In the genomic region with DNA sequence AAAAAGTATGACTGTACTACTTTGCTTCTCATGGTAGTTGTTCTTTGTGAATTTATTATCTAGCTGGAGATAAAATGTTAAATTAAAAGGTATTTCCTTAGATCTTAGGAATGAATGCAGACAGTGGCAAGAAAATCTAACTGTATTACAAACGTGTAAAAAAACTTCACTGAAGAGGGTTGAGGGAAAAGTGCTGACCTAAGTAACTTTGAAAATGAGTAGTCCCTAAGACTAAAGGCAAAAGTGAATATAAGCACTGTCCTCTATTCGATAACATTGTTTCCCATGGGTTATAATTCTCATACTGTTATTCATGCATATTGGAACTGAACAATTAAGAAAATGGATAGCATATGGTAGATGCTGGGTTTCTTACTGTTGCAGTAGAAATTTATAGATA, we compare ENCODE assay signal across 3 cellular contexts.
TF ChIP-seq lines count a peak whose summit lies in the region.

No MANE protein-coding gene starts in this region.

TF ChIP-seq in HepG2, 621 proteins besides CTCF, POLR2A, EP300 and RAD21:
- peak; percentile 89 for TF ChIP-seq MAFF (IDR thresholded peaks at IDR 0.05; ENCODE audit: low read depth, low read length)
- TF ChIP-seq MAFK (conservative IDR thresholded peaks at IDR 0.05 in 1 of 2, IDR thresholded peaks at IDR 0.05 in 1 of 2; ENCODE audit: low read length in 2 of 2): peak; percentile 90 to 95
- TF ChIP-seq, protein P1, sequence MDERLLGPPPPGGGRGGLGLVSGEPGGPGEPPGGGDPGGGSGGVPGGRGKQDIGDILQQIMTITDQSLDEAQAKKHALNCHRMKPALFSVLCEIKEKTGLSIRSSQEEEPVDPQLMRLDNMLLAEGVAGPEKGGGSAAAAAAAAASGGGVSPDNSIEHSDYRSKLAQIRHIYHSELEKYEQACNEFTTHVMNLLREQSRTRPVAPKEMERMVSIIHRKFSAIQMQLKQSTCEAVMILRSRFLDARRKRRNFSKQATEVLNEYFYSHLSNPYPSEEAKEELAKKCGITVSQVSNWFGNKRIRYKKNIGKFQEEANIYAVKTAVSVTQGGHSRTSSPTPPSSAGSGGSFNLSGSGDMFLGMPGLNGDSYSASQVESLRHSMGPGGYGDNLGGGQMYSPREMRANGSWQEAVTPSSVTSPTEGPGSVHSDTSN (CRISPR knock-in tag; IDR thresholded peaks at IDR 0.05): no peak

TF ChIP-seq in H1, 55 proteins besides CTCF, POLR2A, EP300 and RAD21:
- TF ChIP-seq EGR1 (IDR thresholded peaks at IDR 0.05; ENCODE audit: borderline replicate concordance, low read depth, low read length): no peak
- TF ChIP-seq MAFK (IDR thresholded peaks at IDR 0.05; ENCODE audit: low read depth, low read length): peak; percentile 49; the same call in 1 of the 2 replicates

TF ChIP-seq in SK-N-SH, 30 proteins besides CTCF, POLR2A, EP300 and RAD21:
- TF ChIP-seq FOSL2 (IDR thresholded peaks at IDR 0.05; ENCODE audit: borderline replicate concordance, low read depth) (no peak), NFIC (IDR thresholded peaks at IDR 0.05; ENCODE audit: borderline replicate concordance) (no peak), MEF2A (IDR thresholded peaks at IDR 0.05; ENCODE audit: borderline replicate concordance, low read depth) (no peak), TCF12 (IDR thresholded peaks at IDR 0.05) (no peak), EZH2phosphoT487 (IDR thresholded peaks at IDR 0.05; ENCODE audit: borderline replicate concordance, low read depth) (no peak), SIN3A (IDR thresholded peaks at IDR 0.05; ENCODE audit: borderline replicate concordance, low read depth, low read length) (no peak), POLR2AphosphoS5 (IDR thresholded peaks at IDR 0.05; ENCODE audit: low read depth, low read length) (no peak), GABPA (IDR thresholded peaks at IDR 0.05; ENCODE audit: low read depth) (no peak), GATA2 (CRISPR knock-in tag; IDR thresholded peaks at IDR 0.05) (no peak), TAF1 (IDR thresholded peaks at IDR 0.05; ENCODE audit: borderline replicate concordance, low read depth, low read length) (no peak), SMC3 (IDR thresholded peaks at IDR 0.05; ENCODE audit: low read depth, low read length) (no peak), YY1 (IDR thresholded peaks at IDR 0.05; ENCODE audit: low read depth) (no peak), FOXM1 (IDR thresholded peaks at IDR 0.05; ENCODE audit: low read depth) (no peak)
- TF ChIP-seq, protein P2, sequence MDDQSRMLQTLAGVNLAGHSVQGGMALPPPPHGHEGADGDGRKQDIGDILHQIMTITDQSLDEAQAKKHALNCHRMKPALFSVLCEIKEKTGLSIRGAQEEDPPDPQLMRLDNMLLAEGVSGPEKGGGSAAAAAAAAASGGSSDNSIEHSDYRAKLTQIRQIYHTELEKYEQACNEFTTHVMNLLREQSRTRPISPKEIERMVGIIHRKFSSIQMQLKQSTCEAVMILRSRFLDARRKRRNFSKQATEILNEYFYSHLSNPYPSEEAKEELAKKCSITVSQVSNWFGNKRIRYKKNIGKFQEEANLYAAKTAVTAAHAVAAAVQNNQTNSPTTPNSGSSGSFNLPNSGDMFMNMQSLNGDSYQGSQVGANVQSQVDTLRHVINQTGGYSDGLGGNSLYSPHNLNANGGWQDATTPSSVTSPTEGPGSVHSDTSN (IDR thresholded peaks at IDR 0.05): no peak
- TF ChIP-seq, protein P3, sequence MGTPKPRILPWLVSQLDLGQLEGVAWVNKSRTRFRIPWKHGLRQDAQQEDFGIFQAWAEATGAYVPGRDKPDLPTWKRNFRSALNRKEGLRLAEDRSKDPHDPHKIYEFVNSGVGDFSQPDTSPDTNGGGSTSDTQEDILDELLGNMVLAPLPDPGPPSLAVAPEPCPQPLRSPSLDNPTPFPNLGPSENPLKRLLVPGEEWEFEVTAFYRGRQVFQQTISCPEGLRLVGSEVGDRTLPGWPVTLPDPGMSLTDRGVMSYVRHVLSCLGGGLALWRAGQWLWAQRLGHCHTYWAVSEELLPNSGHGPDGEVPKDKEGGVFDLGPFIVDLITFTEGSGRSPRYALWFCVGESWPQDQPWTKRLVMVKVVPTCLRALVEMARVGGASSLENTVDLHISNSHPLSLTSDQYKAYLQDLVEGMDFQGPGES (IDR thresholded peaks at IDR 0.05; ENCODE audit: low read depth, low read length): no peak
- TF ChIP-seq, protein P4, sequence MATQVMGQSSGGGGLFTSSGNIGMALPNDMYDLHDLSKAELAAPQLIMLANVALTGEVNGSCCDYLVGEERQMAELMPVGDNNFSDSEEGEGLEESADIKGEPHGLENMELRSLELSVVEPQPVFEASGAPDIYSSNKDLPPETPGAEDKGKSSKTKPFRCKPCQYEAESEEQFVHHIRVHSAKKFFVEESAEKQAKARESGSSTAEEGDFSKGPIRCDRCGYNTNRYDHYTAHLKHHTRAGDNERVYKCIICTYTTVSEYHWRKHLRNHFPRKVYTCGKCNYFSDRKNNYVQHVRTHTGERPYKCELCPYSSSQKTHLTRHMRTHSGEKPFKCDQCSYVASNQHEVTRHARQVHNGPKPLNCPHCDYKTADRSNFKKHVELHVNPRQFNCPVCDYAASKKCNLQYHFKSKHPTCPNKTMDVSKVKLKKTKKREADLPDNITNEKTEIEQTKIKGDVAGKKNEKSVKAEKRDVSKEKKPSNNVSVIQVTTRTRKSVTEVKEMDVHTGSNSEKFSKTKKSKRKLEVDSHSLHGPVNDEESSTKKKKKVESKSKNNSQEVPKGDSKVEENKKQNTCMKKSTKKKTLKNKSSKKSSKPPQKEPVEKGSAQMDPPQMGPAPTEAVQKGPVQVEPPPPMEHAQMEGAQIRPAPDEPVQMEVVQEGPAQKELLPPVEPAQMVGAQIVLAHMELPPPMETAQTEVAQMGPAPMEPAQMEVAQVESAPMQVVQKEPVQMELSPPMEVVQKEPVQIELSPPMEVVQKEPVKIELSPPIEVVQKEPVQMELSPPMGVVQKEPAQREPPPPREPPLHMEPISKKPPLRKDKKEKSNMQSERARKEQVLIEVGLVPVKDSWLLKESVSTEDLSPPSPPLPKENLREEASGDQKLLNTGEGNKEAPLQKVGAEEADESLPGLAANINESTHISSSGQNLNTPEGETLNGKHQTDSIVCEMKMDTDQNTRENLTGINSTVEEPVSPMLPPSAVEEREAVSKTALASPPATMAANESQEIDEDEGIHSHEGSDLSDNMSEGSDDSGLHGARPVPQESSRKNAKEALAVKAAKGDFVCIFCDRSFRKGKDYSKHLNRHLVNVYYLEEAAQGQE (IDR thresholded peaks at IDR 0.05; ENCODE audit: low read depth, low read length): no peak
- TF ChIP-seq, protein P5, sequence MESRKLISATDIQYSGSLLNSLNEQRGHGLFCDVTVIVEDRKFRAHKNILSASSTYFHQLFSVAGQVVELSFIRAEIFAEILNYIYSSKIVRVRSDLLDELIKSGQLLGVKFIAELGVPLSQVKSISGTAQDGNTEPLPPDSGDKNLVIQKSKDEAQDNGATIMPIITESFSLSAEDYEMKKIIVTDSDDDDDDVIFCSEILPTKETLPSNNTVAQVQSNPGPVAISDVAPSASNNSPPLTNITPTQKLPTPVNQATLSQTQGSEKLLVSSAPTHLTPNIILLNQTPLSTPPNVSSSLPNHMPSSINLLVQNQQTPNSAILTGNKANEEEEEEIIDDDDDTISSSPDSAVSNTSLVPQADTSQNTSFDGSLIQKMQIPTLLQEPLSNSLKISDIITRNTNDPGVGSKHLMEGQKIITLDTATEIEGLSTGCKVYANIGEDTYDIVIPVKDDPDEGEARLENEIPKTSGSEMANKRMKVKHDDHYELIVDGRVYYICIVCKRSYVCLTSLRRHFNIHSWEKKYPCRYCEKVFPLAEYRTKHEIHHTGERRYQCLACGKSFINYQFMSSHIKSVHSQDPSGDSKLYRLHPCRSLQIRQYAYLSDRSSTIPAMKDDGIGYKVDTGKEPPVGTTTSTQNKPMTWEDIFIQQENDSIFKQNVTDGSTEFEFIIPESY (IDR thresholded peaks at IDR 0.05; ENCODE audit: borderline replicate concordance, low read depth): no peak
- TF ChIP-seq, protein P6, sequence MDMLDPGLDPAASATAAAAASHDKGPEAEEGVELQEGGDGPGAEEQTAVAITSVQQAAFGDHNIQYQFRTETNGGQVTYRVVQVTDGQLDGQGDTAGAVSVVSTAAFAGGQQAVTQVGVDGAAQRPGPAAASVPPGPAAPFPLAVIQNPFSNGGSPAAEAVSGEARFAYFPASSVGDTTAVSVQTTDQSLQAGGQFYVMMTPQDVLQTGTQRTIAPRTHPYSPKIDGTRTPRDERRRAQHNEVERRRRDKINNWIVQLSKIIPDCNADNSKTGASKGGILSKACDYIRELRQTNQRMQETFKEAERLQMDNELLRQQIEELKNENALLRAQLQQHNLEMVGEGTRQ (IDR thresholded peaks at IDR 0.05; ENCODE audit: borderline replicate concordance, low read depth, low read length): no peak
